ENCODE assay signal across 13 cellular contexts in genomic region chr9:137455361-137455991, GRCh38. TPM values are rescaled to one million over a fixed set of nuclear protein-coding genes. Genes with fewer than 3 reads are reported as not detected.
DNase-seq lines count a peak whose midpoint lies in the region; ATAC-seq and TF ChIP-seq lines count a peak whose summit lies in the region.
"Had no signal": no experiment of that assay in that cellular context is flagged by ENCODE, and none has a peak within 500 bp of the region (broad histone marks: within the 10 kb centered on the region; RNA-seq: fewer than 3 reads in every experiment).

No MANE protein-coding gene starts in this region.

- H3K9me3 ChIP-seq in heart right ventricle (no peaks in the 10 kb centered on the region), aorta (ENCODE audit: control insufficient read depth, low read length) (no peaks in the 10 kb centered on the region), vagina (no peaks in the 10 kb centered on the region)
- H3K9me3 ChIP-seq in naive thymus-derived CD4-positive, alpha-beta T cell (ENCODE audit: control insufficient read depth in 2 of 3, low read length in 3 of 3), result no peaks in the 10 kb centered on the region
- H3K9me3 ChIP-seq: prostate gland, upper lobe of left lung had no signal

- H3K9me3 Mint-ChIP-seq in naive thymus-derived CD4-positive, alpha-beta T cell, result no peaks in the 10 kb centered on the region
- H3K9me3 Mint-ChIP-seq: IgD-negative memory B cell had no signal

- H3K27ac Mint-ChIP-seq in naive thymus-derived CD4-positive, alpha-beta T cell, result peak overlapping the region in 3 of 9 donors; percentile 21 to 65 (median 26)

- H3K27me3 Mint-ChIP-seq in naive thymus-derived CD4-positive, alpha-beta T cell, result no peaks in the 10 kb centered on the region
- H3K27me3 Mint-ChIP-seq: IgD-negative memory B cell had no signal

- POLR2A ChIA-PET in naive thymus-derived CD4-positive, alpha-beta T cell (lab: Charles Lee), result no interaction called here

- CTCF ChIA-PET in naive thymus-derived CD4-positive, alpha-beta T cell (lab: Charles Lee), result no interaction called here

- TF ChIP-seq CTCF in heart right ventricle (IDR thresholded peaks at IDR 0.05), result no peak
- no peak for TF ChIP-seq CTCF in vagina (IDR thresholded peaks at IDR 0.05)

- no peaks in the 10 kb centered on the region for H3K27me3 ChIP-seq in heart right ventricle
- H3K27me3 ChIP-seq in naive thymus-derived CD4-positive, alpha-beta T cell (ENCODE audit: control insufficient read depth in 2 of 2, insufficient read depth in 2 of 2, low read length in 2 of 2), result no peaks in the 10 kb centered on the region
- H3K27me3 ChIP-seq in aorta (ENCODE audit: control insufficient read depth in 1 of 2, insufficient read depth in 2 of 2, low read length in 1 of 2), result no peaks in the 10 kb centered on the region
- H3K27me3 ChIP-seq in vagina, result no peaks in the 10 kb centered on the region
- H3K27me3 ChIP-seq: upper lobe of left lung had no signal

- intact Hi-C loops in cardiac septum (cut with DNase I) (no loop called here), heart right ventricle (cut with DNase I) (loop anchor here in 2 of 10 donors (5.0 to 10.0 kb wide), 2 partner anchors 33 to 149 kb away; partner anchors contain the start of genes ARRDC1 (in 1 of the 2), EXD3 (in 1 of the 2) and NOXA1 (in 1 of the 2)), aorta (cut with DNase I) (no loop called here), vagina (cut with DNase I) (no loop called here)
- intact Hi-C loops in naive thymus-derived CD4-positive, alpha-beta T cell (cut with micrococcal nuclease), result loop anchor here in 1 of 2 donors (2.0 to 10.0 kb wide), 3 partner anchors 137 to 1211 kb away; partner anchors contain the start of genes QSOX2, TMEM141 and ZMYND19

- peaks cover 0 to 10% (median 0%) of the 10 kb centered on the region in 5 donors for H3K36me3 Mint-ChIP-seq in naive thymus-derived CD4-positive, alpha-beta T cell
- H3K36me3 Mint-ChIP-seq: IgD-negative memory B cell had no signal

- no peak for ATAC-seq in heart right ventricle
- no peak for ATAC-seq in naive thymus-derived CD4-positive, alpha-beta T cell
- no peak for ATAC-seq in aorta (ENCODE audit: low FRiP score)

- peaks cover 5 to 65% (median 40%) of the 10 kb centered on the region in 7 donors for H3K4me1 Mint-ChIP-seq in naive thymus-derived CD4-positive, alpha-beta T cell

- 89 to 91% methylated on average over 18 of the region's 18 CpGs for WGBS in heart right ventricle, 2 donors
- WGBS in aorta, 2 donors, result 73 to 74% methylated on average over 18 of the region's 18 CpGs

- TF ChIP-seq POLR2A in vagina (IDR thresholded peaks at IDR 0.05), result no peak

- peak; percentile 69 for DNase-seq in cardiac septum (ENCODE audit: low spot score)
- DNase-seq in heart right ventricle, result no peak
- DNase-seq in astrocyte of the hippocampus (ENCODE audit: low read depth, low spot score), result peak; percentile 41
- peak in 1 of 9 donors; percentile 13 for DNase-seq in naive thymus-derived CD4-positive, alpha-beta T cell
- peak; percentile 48 to 61 for DNase-seq in aorta
- DNase-seq in vagina (ENCODE audit: extremely low spot score in 2 of 2), result no peak
- DNase-seq in DMS53 (lab: John Stamatoyannopoulos, UW), result no peak
- no peak for DNase-seq in NCI-H510A treated with DMSO at 0.1 percent for 48 hours (lab: John Stamatoyannopoulos, UW)
- DNase-seq: NCI-H187 treated with DMSO at 0.1 percent for 48 hours had no signal

- H3K4me1 ChIP-seq in heart right ventricle (peaks cover 19 to 40% (median 30%) of the 10 kb centered on the region in 9 donors), aorta (ENCODE audit: control insufficient read depth in 1 of 2, insufficient read depth in 2 of 2, low read length in 2 of 2) (peaks cover 0 to 4% of the 10 kb centered on the region in 2 donors), vagina (peaks cover 43% of the 10 kb centered on the region)
- peaks cover 34 to 51% of the 10 kb centered on the region in 2 donors for H3K4me1 ChIP-seq in naive thymus-derived CD4-positive, alpha-beta T cell (ENCODE audit: control insufficient read depth in 2 of 2, insufficient read depth in 2 of 2, low read length in 2 of 2)

- H3K36me3 ChIP-seq in heart right ventricle (peaks cover 0 to 33% (median 0%) of the 10 kb centered on the region in 9 donors), aorta (ENCODE audit: control insufficient read depth in 1 of 2, insufficient read depth in 2 of 2, low read length in 1 of 2) (peaks cover 0 to 1% of the 10 kb centered on the region in 2 donors), vagina (no peaks in the 10 kb centered on the region)
- H3K36me3 ChIP-seq in naive thymus-derived CD4-positive, alpha-beta T cell (ENCODE audit: control insufficient read depth in 2 of 3, insufficient read depth in 3 of 3, low read length in 3 of 3), result peaks cover 0 to 30% (median 4%) of the 10 kb centered on the region in 3 experiments
- H3K36me3 ChIP-seq: prostate gland had no signal

- no peak overlapping the region for H3K4me3 ChIP-seq in heart right ventricle
- H3K4me3 ChIP-seq in naive thymus-derived CD4-positive, alpha-beta T cell (ENCODE audit: low read length), result no peak overlapping the region
- no peak overlapping the region for H3K4me3 ChIP-seq in aorta (ENCODE audit: low read length in 2 of 2)
- no peak overlapping the region for H3K4me3 ChIP-seq in vagina
- H3K4me3 ChIP-seq: GM23248, prostate gland had no signal

- peak overlapping the region in 7 of 10 donors; percentile 6 to 79 (median 47) for H3K4me3 Mint-ChIP-seq in naive thymus-derived CD4-positive, alpha-beta T cell

- H3K27ac ChIP-seq in heart right ventricle (peak overlapping the region in 1 of 10 donors; percentile 71), aorta (ENCODE audit: low read depth in 1 of 2, low read length in 2 of 2) (peak overlapping the region in 1 of 2 donors; percentile 4), vagina (no peak overlapping the region)
- H3K27ac ChIP-seq in naive thymus-derived CD4-positive, alpha-beta T cell (ENCODE audit: low read depth, low read length), result no peak overlapping the region
- H3K27ac ChIP-seq: GM23248 had no signal

RNA-seq across cellular contexts. Expression of gene NSMF, which starts 3.7 kb away (rescaled TPM):
- 12.2 TPM for total RNA-seq in cardiac septum
- 10 to 100 TPM in 4 of 10 donors, 1 to 10 TPM in 6; 5.3 to 17.0 (median 9.0) TPM for total RNA-seq in heart right ventricle
- 10 to 100 TPM; 18.3 to 29.3 TPM for polyA plus RNA-seq in heart right ventricle
- 10 to 100 TPM; 22.9 to 92.0 (median 57.3) TPM for total RNA-seq in naive thymus-derived CD4-positive, alpha-beta T cell
- polyA plus RNA-seq in naive thymus-derived CD4-positive, alpha-beta T cell, result 10 to 100 TPM; 10.9 to 21.4 TPM
- 10 to 100 TPM; 76.8 to 78.2 TPM for total RNA-seq in aorta
- polyA plus RNA-seq in aorta, result 100 to 1,000 TPM in 1 of 2 donors, 10 to 100 TPM in 1; 75.5 to 154 TPM
- 35.1 TPM for total RNA-seq in vagina

RNA-seq across cellular contexts. Expression of gene ENTPD8, which starts 14.3 kb away (rescaled TPM):
- total RNA-seq in cardiac septum (not detected), heart right ventricle (not detected), aorta (not detected), vagina (not detected)
- polyA plus RNA-seq in heart right ventricle (under 1 TPM; 0.03 to 0.15 TPM), aorta (1 to 10 TPM in 1 of 2 donors, not detected in 1; 3.1 TPM)
- total RNA-seq in naive thymus-derived CD4-positive, alpha-beta T cell, result not detected
- not detected for polyA plus RNA-seq in naive thymus-derived CD4-positive, alpha-beta T cell
- total RNA-seq: GM23248 had no signal
- polyA plus RNA-seq: GM23248, IgD-negative memory B cell had no signal

RNA-seq across cellular contexts. Expression of gene NOXA1, which starts 32.3 kb away (rescaled TPM):
- total RNA-seq in cardiac septum, result 3.3 TPM
- 1 to 10 TPM; 2.5 to 5.3 (median 3.0) TPM for total RNA-seq in heart right ventricle
- 10 to 100 TPM in 1 of 2 donors, under 1 TPM in 1; 0.62 to 10.6 TPM for polyA plus RNA-seq in heart right ventricle
- total RNA-seq in naive thymus-derived CD4-positive, alpha-beta T cell, result 10 to 100 TPM in 2 of 5 experiments, 1 to 10 TPM in 2, under 1 TPM in 1; 0.94 to 11.1 (median 6.0) TPM
- polyA plus RNA-seq in naive thymus-derived CD4-positive, alpha-beta T cell, result 1 to 10 TPM in 1 of 2 donors, under 1 TPM in 1; 0.73 to 2.6 TPM
- 1 to 10 TPM; 4.1 to 8.5 TPM for total RNA-seq in aorta
- 10 to 100 TPM in 1 of 2 donors, 1 to 10 TPM in 1; 2.9 to 12.6 TPM for polyA plus RNA-seq in aorta
- total RNA-seq in vagina, result 2.9 TPM

RNA-seq across cellular contexts. Expression of gene EXD3, which starts 32.5 kb away (rescaled TPM):
- total RNA-seq in cardiac septum, result 11.3 TPM
- total RNA-seq in heart right ventricle, result 10 to 100 TPM in 3 of 10 donors, 1 to 10 TPM in 7; 7.8 to 14.0 (median 9.2) TPM
- 10 to 100 TPM in 1 of 2 donors, 1 to 10 TPM in 1; 5.8 to 33.0 TPM for polyA plus RNA-seq in heart right ventricle
- total RNA-seq in naive thymus-derived CD4-positive, alpha-beta T cell, result 10 to 100 TPM; 11.7 to 27.2 (median 24.7) TPM
- 1 to 10 TPM; 3.5 to 7.6 TPM for polyA plus RNA-seq in naive thymus-derived CD4-positive, alpha-beta T cell
- 10 to 100 TPM; 21.9 to 38.2 TPM for total RNA-seq in aorta
- polyA plus RNA-seq in aorta, result 10 to 100 TPM; 15.9 to 96.8 TPM
- 35.6 TPM for total RNA-seq in vagina

Comparison
In these comparisons a context has a peak if more than half of its experiments do, and no peak if none do; other contexts are left out.
1. DNase-seq: peak in cardiac septum (single experiment), astrocyte of the hippocampus (single experiment) and aorta (2 of 2); none in heart right ventricle (0 of 2), vagina (0 of 2), DMS53 (single experiment) and NCI-H510A treated with DMSO at 0.1 percent for 48 hours (single experiment).